Comparison of ENCODE assay signal across 9 cellular contexts in genomic region chr1:74767490-74767889, GRCh38. TPM values are rescaled to one million over a fixed set of nuclear protein-coding genes. Genes with fewer than 3 reads are reported as not detected.
DNase-seq lines count a peak whose midpoint lies in the region; ATAC-seq and TF ChIP-seq lines count a peak whose summit lies in the region.
"Had no signal": no experiment of that assay in that cellular context is flagged by ENCODE, and none has a peak within 500 bp of the region (broad histone marks: within the 10 kb centered on the region; RNA-seq: fewer than 3 reads in every experiment).

No MANE protein-coding gene starts in this region.

- H3K9me2 ChIP-seq in PC-3 (replicated peaks; ENCODE audit: low read length), result no peaks in the 10 kb centered on the region

- intact Hi-C loops in PC-3 (cut with micrococcal nuclease), result no loop called here

- BruUV-seq in PC-3 (replicated peaks; lab: Mats Ljungman, UMichigan), result no TSS peak

- no peak overlapping the region for H3K27ac ChIP-seq in PC-3 (ENCODE audit: low read length)
- H3K27ac ChIP-seq: SK-N-MC had no signal

- no peak overlapping the region for H3K4me3 ChIP-seq in PC-3 (ENCODE audit: low read length)
- H3K4me3 ChIP-seq: SK-N-MC had no signal

- no peak overlapping the region for H3K9ac ChIP-seq in PC-3 (ENCODE audit: low read length)

- no peaks in the 10 kb centered on the region for H3K9me3 ChIP-seq in PC-3 (ENCODE audit: low read length)

- CTCF ChIA-PET in HEK293T (lab: Yijun Ruan, JAX) (interaction anchor here (0.5 to 1.1 kb wide), 6 partner anchors 9 to 389 kb away, joined by 3 to 6 read pairs (median 3); no protein-coding TSS in a partner anchor), PC-3 (lab: Charles Lee) (interaction anchor here (0.6 kb wide), 1 partner anchor 498 kb away, joined by 3 read pairs; no protein-coding TSS in a partner anchor)

- H3K27me3 ChIP-seq in PC-3 (ENCODE audit: low read length), result peaks cover 1% of the 10 kb centered on the region

- peak; percentile 26 for DNase-seq in EL
- DNase-seq in HEK293T (ENCODE audit: extremely low spot score), result peak; percentile 53
- peak; percentile 33 for DNase-seq in PC-3
- peak; percentile 60 for DNase-seq in iPS-NIHi7 (ENCODE audit: extremely low spot score)
- DNase-seq in NCI-H187 (lab: John Stamatoyannopoulos, UW), result no peak
- no peak for DNase-seq in T1000 (lab: John Stamatoyannopoulos, UW)
- DNase-seq in DMS153 (lab: John Stamatoyannopoulos, UW), result no peak

- no peaks in the 10 kb centered on the region for H3K4me1 ChIP-seq in PC-3 (ENCODE audit: insufficient read depth, low read length)

- POLR2A ChIA-PET in HEK293T (lab: Yijun Ruan, JAX) (no interaction called here), PC-3 (lab: Charles Lee; ENCODE audit: unreplicated experiment) (no interaction called here)

- ATAC-seq in PC-3 (no peak), HG02938 (IDR thresholded peaks at IDR 0.05; ENCODE audit: unreplicated experiment) (no peak)

- no peaks in the 10 kb centered on the region for H3F3A ChIP-seq in PC-3 (ENCODE audit: low read length, unreplicated experiment)

- H3K4me2 ChIP-seq in PC-3 (ENCODE audit: low read length), result no peak overlapping the region

- H3K36me3 ChIP-seq in PC-3 (ENCODE audit: low read depth, low read length), result peaks cover 8% of the 10 kb centered on the region; the same call in 1 of the 2 replicates

- no peaks in the 10 kb centered on the region for H3K79me2 ChIP-seq in PC-3 (ENCODE audit: low read length)

- peak; percentile 56 for TF ChIP-seq CTCF in PC-3 (conservative IDR thresholded peaks at IDR 0.05; ENCODE audit: low read depth, low read length)

- no peaks in the 10 kb centered on the region for H4K20me1 ChIP-seq in PC-3 (ENCODE audit: low read length)

- H2AFZ ChIP-seq in PC-3 (ENCODE audit: low read length), result no peak overlapping the region

TF ChIP-seq in HEK293T, 16 proteins besides CTCF, POLR2A, EP300 and RAD21:
- TF ChIP-seq FOXA1 (IDR thresholded peaks at IDR 0.05) (no peak), LEF1 (IDR thresholded peaks at IDR 0.05; ENCODE audit: borderline replicate concordance) (no peak), BHLHE40 (IDR thresholded peaks at IDR 0.05; ENCODE audit: borderline replicate concordance) (no peak), SP1 (IDR thresholded peaks at IDR 0.05) (no peak), ZNF384 (IDR thresholded peaks at IDR 0.05) (no peak), ARNT (IDR thresholded peaks at IDR 0.05) (no peak), HDGF (IDR thresholded peaks at IDR 0.05; ENCODE audit: borderline replicate concordance) (no peak)

RNA-seq across cellular contexts. Expression of gene TYW3, which starts 34.5 kb away (rescaled TPM):
- 14.1 and 21.2 TPM in 2 replicates for total RNA-seq in PC-3 (2014; rRNA removed)

RNA-seq across cellular contexts. Expression of gene CRYZ, which starts 34.6 kb away (rescaled TPM):
- total RNA-seq in PC-3 (2014; rRNA removed), result 56.2 and 57.7 TPM in 2 replicates

Comparison
In these comparisons a context has a peak if more than half of its experiments do, and no peak if none do; other contexts are left out.
1. DNase-seq: peak in EL (single experiment), HEK293T (single experiment), PC-3 (single experiment) and iPS-NIHi7 (single experiment); none in NCI-H187 (0 of 2), T1000 (single experiment) and DMS153 (single experiment).